In the genomic region with DNA sequence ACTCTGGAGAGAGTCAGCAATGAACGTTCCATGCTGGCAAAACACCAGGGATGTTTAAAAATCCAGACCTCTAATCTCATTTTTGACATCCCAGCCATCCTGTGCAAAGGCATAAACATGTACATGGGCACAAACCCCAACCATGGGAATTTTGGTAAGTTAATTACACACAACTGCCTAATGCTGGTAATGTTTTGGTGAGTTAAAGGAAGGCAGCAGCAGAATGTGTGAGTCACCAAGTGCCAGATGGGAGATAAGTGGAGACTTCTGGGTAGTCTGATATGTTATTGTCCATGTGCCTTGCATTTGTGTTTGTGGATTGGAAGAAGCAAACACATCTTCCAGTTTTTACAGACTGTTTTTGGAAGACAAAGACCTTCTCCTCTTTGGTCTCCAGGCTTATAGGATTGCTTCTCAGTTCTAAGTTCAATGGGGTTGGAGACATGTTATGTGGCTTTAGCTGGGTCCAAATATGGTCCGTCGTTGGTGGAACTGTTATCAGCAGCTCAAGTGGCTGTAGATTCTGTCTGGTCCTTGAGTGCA, we compare ENCODE assay signal across 27 cellular contexts.
A peak's percentile ranks its signal among the peaks of the same experiment; 100 is the strongest.
DNase-seq lines count a peak whose midpoint lies in the region; ATAC-seq, FAIRE-seq and TF ChIP-seq lines count a peak whose summit lies in the region.
"Had no signal": no experiment of that assay in that cellular context is flagged by ENCODE, and none has a peak within 500 bp of the region (broad histone marks: within the 10 kb centered on the region; RNA-seq: fewer than 3 reads in every experiment).

No MANE protein-coding gene starts in this region.

- no peak for TF ChIP-seq CTCF in HFFc6 (IDR thresholded peaks at IDR 0.05)
- no peak for TF ChIP-seq CTCF in fibroblast of mammary gland (conservative IDR thresholded peaks at IDR 0.05; ENCODE audit: control insufficient read depth, insufficient read depth, low read depth, low read length)

- no peaks in the 10 kb centered on the region for H3K36me3 Mint-ChIP-seq in HFFc6 (ENCODE audit: low read depth)
- H3K36me3 Mint-ChIP-seq in activated T-helper 2 cell treated with anti-CD3 and anti-CD28 coated beads, Interferon-gamma antibody, Interleukin-2, Interleukin-4, amounts not matched to agents 10 μg/mL and 5 μg/mL and 100 μg/mL, durations not matched to agents 14 hours and 24 hours and 36 hours (ENCODE audit: low read depth), result no peaks in the 10 kb centered on the region

- DNase-seq in HFFc6 (peak; percentile 14), fibroblast of mammary gland (ENCODE audit: low read depth) (peak; percentile 8), small intestine (peak; percentile 14), sciatic nerve (ENCODE audit: low spot score) (no peak), NCI-H1694 (lab: John Stamatoyannopoulos, UW) (no peak)
- no peak for DNase-seq in activated T-helper 2 cell treated with anti-CD3 and anti-CD28 coated beads, Interferon-gamma antibody, Interleukin-2, Interleukin-4, amounts not matched to agents 10 μg/mL and 5 μg/mL and 100 μg/mL, durations not matched to agents 14 hours and 24 hours and 36 hours (ENCODE audit: low spot score)
- DNase-seq: activated CD4-positive, alpha-beta T cell treated with anti-CD3 and anti-CD28 coated beads for 36 hours; activated effector memory CD4-positive, alpha-beta T cell treated with Interleukin-2 at 50 U/mL for 16 hours; adrenal gland; central memory CD4-positive, alpha-beta T cell; esophagus squamous epithelium; H7; heart right ventricle; IMR-90; lower lobe of right lung; MV-4-11; naive B cell; NCI-H187 treated with DMSO at 0.1 percent for 48 hours; NCI-H446; stimulated activated CD4-positive, alpha-beta T cell treated with anti-CD3 and anti-CD28 coated beads, Interleukin-2, amount 100 ng/mL, for 24 hours; stimulated activated naive CD8-positive, alpha-beta T cell treated with anti-CD3 and anti-CD28 coated beads, Interleukin-15, Interleukin-2, amounts not matched to agents 100 U/mL and 50 U/mL, for 24 hours; SW 1271; tibial artery had no signal

- no peaks in the 10 kb centered on the region; the same call in 1 of the 2 replicates for H3K27me3 Mint-ChIP-seq in HFFc6 (ENCODE audit: insufficient read depth)
- H3K27me3 Mint-ChIP-seq in activated T-helper 2 cell treated with anti-CD3 and anti-CD28 coated beads, Interferon-gamma antibody, Interleukin-2, Interleukin-4, amounts not matched to agents 10 μg/mL and 5 μg/mL and 100 μg/mL, durations not matched to agents 14 hours and 24 hours and 36 hours (ENCODE audit: low read depth), result peaks cover 4% of the 10 kb centered on the region

- no peaks in the 10 kb centered on the region for H3K9me3 ChIP-seq in small intestine (ENCODE audit: control insufficient read depth, low read depth)
- H3K9me3 ChIP-seq: adrenal gland, esophagus squamous epithelium had no signal

- no peak overlapping the region for H3K4me3 Mint-ChIP-seq in HFFc6
- no peak overlapping the region for H3K4me3 Mint-ChIP-seq in activated T-helper 2 cell treated with anti-CD3 and anti-CD28 coated beads, Interferon-gamma antibody, Interleukin-2, Interleukin-4, amounts not matched to agents 10 μg/mL and 5 μg/mL and 100 μg/mL, durations not matched to agents 14 hours and 24 hours and 36 hours (ENCODE audit: low read depth)
- H3K4me3 Mint-ChIP-seq: activated CD4-positive, alpha-beta T cell treated with anti-CD3 and anti-CD28 coated beads for 36 hours; naive B cell had no signal

- peaks cover 0 to 3% of the 10 kb centered on the region in 2 donors for H3K4me1 ChIP-seq in small intestine (ENCODE audit: control insufficient read depth in 2 of 2, insufficient read depth in 1 of 2, low read depth in 1 of 2, low read length in 1 of 2)
- H3K4me1 ChIP-seq: adrenal gland, heart right ventricle, parathyroid adenoma, tibial artery had no signal

- no peaks in the 10 kb centered on the region; the same call in 1 of the 2 replicates for H3K4me1 Mint-ChIP-seq in HFFc6 (ENCODE audit: low read depth)
- H3K4me1 Mint-ChIP-seq in activated T-helper 2 cell treated with anti-CD3 and anti-CD28 coated beads, Interferon-gamma antibody, Interleukin-2, Interleukin-4, amounts not matched to agents 10 μg/mL and 5 μg/mL and 100 μg/mL, durations not matched to agents 14 hours and 24 hours and 36 hours (ENCODE audit: low read depth), result no peaks in the 10 kb centered on the region
- H3K4me1 Mint-ChIP-seq: activated CD4-positive, alpha-beta T cell treated with anti-CD3 and anti-CD28 coated beads for 36 hours had no signal

- H3K27me3 ChIP-seq in small intestine (ENCODE audit: control insufficient read depth in 2 of 2, insufficient read depth in 2 of 2, low read length in 2 of 2), result peaks cover 0 to 4% of the 10 kb centered on the region in 2 donors
- H3K27me3 ChIP-seq: adrenal gland, tibial artery had no signal

- H3K27ac ChIP-seq in small intestine (ENCODE audit: low read depth in 1 of 2, low read length in 1 of 2), result no peak overlapping the region
- H3K27ac ChIP-seq: adrenal gland, esophagus squamous epithelium, heart right ventricle, lower lobe of right lung, parathyroid adenoma, tibial artery had no signal

- intact Hi-C loops in sciatic nerve (cut with DNase I), result no loop called here
- intact Hi-C loops in activated T-helper 2 cell treated with anti-CD3 and anti-CD28 coated beads, Interferon-gamma antibody, Interleukin-2, Interleukin-4, amounts not matched to agents 10 μg/mL and 5 μg/mL and 100 μg/mL, durations not matched to agents 14 hours and 24 hours and 36 hours (cut with micrococcal nuclease), result no loop called here

- WGBS in small intestine, 3 donors, result 50 to 61% (median 56%) methylated on average over 3 of the region's 3 CpGs

- no peaks in the 10 kb centered on the region for H3K36me3 ChIP-seq in small intestine (ENCODE audit: control insufficient read depth in 2 of 2, insufficient read depth in 2 of 2, low read length in 2 of 2)
- H3K36me3 ChIP-seq: adrenal gland, esophagus squamous epithelium, heart right ventricle, lower lobe of right lung, tibial artery had no signal

- H3K4me3 ChIP-seq in fibroblast of mammary gland (ENCODE audit: control insufficient read depth, low read depth, low read length) (no peak overlapping the region), small intestine (ENCODE audit: low read depth in 1 of 2, low read length in 2 of 2) (no peak overlapping the region)
- H3K4me3 ChIP-seq: adrenal gland, esophagus squamous epithelium, GM12878, heart right ventricle, lower lobe of right lung, tibial artery had no signal

- peak; percentile 54 for ATAC-seq in SK-N-SH treated with all-trans-retinoic acid at 6 μM for 48 hours
- no peak for ATAC-seq in sciatic nerve
- ATAC-seq: activated CD4-positive, alpha-beta T cell treated with anti-CD3 and anti-CD28 coated beads for 36 hours; GM12878; heart right ventricle; stimulated activated naive CD8-positive, alpha-beta T cell treated with anti-CD3 and anti-CD28 coated beads, Interleukin-15, Interleukin-2, amounts not matched to agents 100 U/mL and 50 U/mL, for 24 hours had no signal

- H3K9me3 Mint-ChIP-seq in HFFc6, result peaks cover 4% of the 10 kb centered on the region; the same call in 1 of the 2 replicates
- no peaks in the 10 kb centered on the region for H3K9me3 Mint-ChIP-seq in activated T-helper 2 cell treated with anti-CD3 and anti-CD28 coated beads, Interferon-gamma antibody, Interleukin-2, Interleukin-4, amounts not matched to agents 10 μg/mL and 5 μg/mL and 100 μg/mL, durations not matched to agents 14 hours and 24 hours and 36 hours

- no peak for FAIRE-seq in small intestine (lab: Jason Lieb, UNC)
- FAIRE-seq: GM12878, islet of Langerhans had no signal

- H3K27ac Mint-ChIP-seq in HFFc6, result no peak overlapping the region
- no peak overlapping the region for H3K27ac Mint-ChIP-seq in activated T-helper 2 cell treated with anti-CD3 and anti-CD28 coated beads, Interferon-gamma antibody, Interleukin-2, Interleukin-4, amounts not matched to agents 10 μg/mL and 5 μg/mL and 100 μg/mL, durations not matched to agents 14 hours and 24 hours and 36 hours
- H3K27ac Mint-ChIP-seq: activated CD4-positive, alpha-beta T cell treated with anti-CD3 and anti-CD28 coated beads for 36 hours; naive B cell had no signal

TF ChIP-seq in SK-N-SH treated with all-trans-retinoic acid at 6 μM for 48 hours, 23 proteins besides CTCF, POLR2A, EP300 and RAD21:
- TF ChIP-seq ZC3H10 (CRISPR knock-in tag; IDR thresholded peaks at IDR 0.05) (no peak), ARNTL (CRISPR knock-in tag; IDR thresholded peaks at IDR 0.05; ENCODE audit: borderline replicate concordance, low read depth) (no peak), ZFP3 (CRISPR knock-in tag; IDR thresholded peaks at IDR 0.05) (no peak)

Comparison
In these comparisons a context has a peak if more than half of its experiments do, and no peak if none do; other contexts are left out.
1. DNase-seq: peak in HFFc6 (single experiment), fibroblast of mammary gland (single experiment) and small intestine (single experiment); none in sciatic nerve (single experiment), NCI-H1694 (single experiment) and activated T-helper 2 cell treated with anti-CD3 and anti-CD28 coated beads, Interferon-gamma antibody, Interleukin-2, Interleukin-4, amounts not matched to agents 10 μg/mL and 5 μg/mL and 100 μg/mL, durations not matched to agents 14 hours and 24 hours and 36 hours (single experiment).